In genomic region chr6:149559389-149559788, GRCh38 we compare ENCODE assay signal across 2 cellular contexts.
TF ChIP-seq lines count a peak whose summit lies in the region.

No MANE protein-coding gene starts in this region.

TF ChIP-seq in HepG2, 621 proteins besides CTCF, POLR2A, EP300 and RAD21 (continued from another document):
- TF ChIP-seq EZH2 (conservative IDR thresholded peaks at IDR 0.05; ENCODE audit: low read depth, low read length) (0 out of 2 replicates have a peak, but pooled peaks have one; percentile 45), E2F2 (CRISPR knock-in tag; IDR thresholded peaks at IDR 0.05; ENCODE audit: borderline replicate concordance) (no peak), ZNF253 (CRISPR knock-in tag; IDR thresholded peaks at IDR 0.05; ENCODE audit: borderline replicate concordance) (no peak), ZNF44 (CRISPR knock-in tag; IDR thresholded peaks at IDR 0.05) (no peak), ZSCAN22 (CRISPR knock-in tag; IDR thresholded peaks at IDR 0.05) (no peak), SRF (IDR thresholded peaks at IDR 0.05; ENCODE audit: low read depth, low read length) (no peak), ZNF556 (CRISPR knock-in tag; IDR thresholded peaks at IDR 0.05; ENCODE audit: borderline replicate concordance) (no peak)

TF ChIP-seq in HEK293, 187 proteins besides CTCF, POLR2A, EP300 and RAD21:
- TF ChIP-seq SCRT2 (tag by site-specific recombination; IDR thresholded peaks at IDR 0.05) (peak; percentile 90), ZNF626 (tag by site-specific recombination; IDR thresholded peaks at IDR 0.05) (no peak), ZFHX2 (tag by site-specific recombination; conservative IDR thresholded peaks at IDR 0.05) (no peak), ZNF311 (tag by site-specific recombination; IDR thresholded peaks at IDR 0.05; ENCODE audit: borderline replicate concordance) (no peak), ZNF10 (tag by site-specific recombination; IDR thresholded peaks at IDR 0.05) (no peak), ZNF266 (tag by site-specific recombination; IDR thresholded peaks at IDR 0.05; ENCODE audit: low read depth) (no peak), SCRT1 (tag by site-specific recombination; IDR thresholded peaks at IDR 0.05; ENCODE audit: borderline replicate concordance) (peak; percentile 82), ZNF169 (tag by site-specific recombination; IDR thresholded peaks at IDR 0.05) (no peak), ZBTB1 (tag by site-specific recombination; IDR thresholded peaks at IDR 0.05) (no peak), ZNF292 (tag by site-specific recombination; IDR thresholded peaks at IDR 0.05; ENCODE audit: borderline replicate concordance, low read depth) (no peak), SP2 (tag by site-specific recombination; IDR thresholded peaks at IDR 0.05) (no peak), ZNF121 (tag by site-specific recombination; IDR thresholded peaks at IDR 0.05) (no peak), TCF7L2 (IDR thresholded peaks at IDR 0.05; ENCODE audit: borderline replicate concordance, low read depth, low read length) (no peak), ZNF843 (tag by site-specific recombination; IDR thresholded peaks at IDR 0.05) (no peak)
